ENCODE assay signal across 8 cellular contexts in genomic region chr2:73233932-73234832, GRCh38. TPM values are rescaled to one million over a fixed set of nuclear protein-coding genes. Genes with fewer than 3 reads are reported as not detected.
DNase-seq lines count a peak whose midpoint lies in the region; ATAC-seq lines count a peak whose summit lies in the region.

Gene CCT7, plus strand, starts transcription at chr2:73234308. Its CDS starts 71 bp downstream, at chr2:73234379.

- H3K27me3 ChIP-seq in CD8-positive, alpha-beta memory T cell (ENCODE audit: insufficient read depth, low read length, poor library complexity, severe bottlenecking), result no peaks in the 10 kb centered on the region

- peak within 1 kb of the TSS; percentile 95 to 99 (median 98) for H3K4me3 Mint-ChIP-seq in CD8-positive, alpha-beta memory T cell

- H3K36me3 ChIP-seq in CD8-positive, alpha-beta memory T cell (ENCODE audit: insufficient read depth, low read length), result peaks cover 1% of the 10 kb centered on the region

- H3K9me3 Mint-ChIP-seq in CD8-positive, alpha-beta memory T cell, result no peaks in the 10 kb centered on the region

- H3K27ac ChIP-seq in CD8-positive, alpha-beta memory T cell (ENCODE audit: low read depth, low read length), result peak within 1 kb of the TSS; percentile 93

- peak within 1 kb of the TSS; percentile 81 to 98 (median 94) for H3K27ac Mint-ChIP-seq in CD8-positive, alpha-beta memory T cell

- POLR2A ChIA-PET in CD8-positive, alpha-beta memory T cell (lab: Charles Lee), result interaction anchor here (0.7 to 3.2 kb wide), 12 partner anchors 8 to 1724 kb away, joined by 3 to 25 read pairs (median 5); partner anchors contain the start of genes ALMS1, EGR4, FBXO41 and SFXN5

- peaks cover 0 to 41% (median 0%) of the 10 kb centered on the region in 3 donors for H3K36me3 Mint-ChIP-seq in CD8-positive, alpha-beta memory T cell

- peak; percentile 22 for ATAC-seq in GM19468 (IDR thresholded peaks at IDR 0.05; ENCODE audit: extremely low read depth, unreplicated experiment)

- no peaks in the 10 kb centered on the region for H3K9me3 ChIP-seq in CD8-positive, alpha-beta memory T cell (ENCODE audit: low read length)

- CTCF ChIA-PET in CD8-positive, alpha-beta memory T cell (lab: Charles Lee), result interaction anchor here (0.9 to 8.1 kb wide), 9 partner anchors 10 to 57 kb away, joined by 3 to 54 read pairs (median 4); partner anchors contain the start of genes EGR4 and FBXO41

- H3K27me3 Mint-ChIP-seq in CD8-positive, alpha-beta memory T cell, result no peaks in the 10 kb centered on the region

- H3K4me1 Mint-ChIP-seq in CD8-positive, alpha-beta memory T cell, result peaks cover 39 to 50% (median 49%) of the 10 kb centered on the region in 3 donors

- H3K4me1 ChIP-seq in CD8-positive, alpha-beta memory T cell (ENCODE audit: insufficient read depth, low read length), result peaks cover 28% of the 10 kb centered on the region

- H3K4me3 ChIP-seq in CD8-positive, alpha-beta memory T cell (ENCODE audit: low read length), result peak within 1 kb of the TSS; percentile 88

- peak; percentile 78 to 92 (median 87) for DNase-seq in CD8-positive, alpha-beta memory T cell
- peak; percentile 67 for DNase-seq in HS-5 (ENCODE audit: low read depth)
- DNase-seq in NK-92 (lab: John Stamatoyannopoulos, UW; ENCODE audit: unreplicated experiment), result peak; percentile 58
- peak; percentile 73 to 78 for DNase-seq in activated CD8-positive, alpha-beta memory T cell treated with anti-CD3 and anti-CD28 coated beads for 1 hour (ENCODE audit: extremely low read depth in 1 of 2, low read depth in 1 of 2)
- DNase-seq in effector CD4-positive, alpha-beta T cell, result peak; percentile 85
- DNase-seq in lung microvascular endothelial cell (ENCODE audit: low read depth in 2 of 2), result peak; percentile 92 to 95
- peak; percentile 58 to 79 (median 74) for DNase-seq in stimulated activated CD4-positive, alpha-beta T cell treated with anti-CD3 and anti-CD28 coated beads, TNF-alpha, amount 100 ng/mL, for 4 hours (ENCODE audit: low read depth in 3 of 3)

RNA-seq across cellular contexts. Expression of gene CCT7, which starts in this region (rescaled TPM):
- total RNA-seq in CD8-positive, alpha-beta memory T cell, result 100 to 1,000 TPM; 750 to 758 TPM
- 263 TPM for polyA plus RNA-seq in CD8-positive, alpha-beta memory T cell
- total RNA-seq in lung microvascular endothelial cell, result 318 and 353 TPM in 2 replicates

Comparison
In these comparisons a context has a peak if more than half of its experiments do, and no peak if none do; other contexts are left out.
1. Peak in every context shown above with its lines: DNase-seq, ATAC-seq, H3K4me3 ChIP-seq and H3K27ac ChIP-seq.